8 cellular contexts compared by ENCODE assay signal in the genomic region with DNA sequence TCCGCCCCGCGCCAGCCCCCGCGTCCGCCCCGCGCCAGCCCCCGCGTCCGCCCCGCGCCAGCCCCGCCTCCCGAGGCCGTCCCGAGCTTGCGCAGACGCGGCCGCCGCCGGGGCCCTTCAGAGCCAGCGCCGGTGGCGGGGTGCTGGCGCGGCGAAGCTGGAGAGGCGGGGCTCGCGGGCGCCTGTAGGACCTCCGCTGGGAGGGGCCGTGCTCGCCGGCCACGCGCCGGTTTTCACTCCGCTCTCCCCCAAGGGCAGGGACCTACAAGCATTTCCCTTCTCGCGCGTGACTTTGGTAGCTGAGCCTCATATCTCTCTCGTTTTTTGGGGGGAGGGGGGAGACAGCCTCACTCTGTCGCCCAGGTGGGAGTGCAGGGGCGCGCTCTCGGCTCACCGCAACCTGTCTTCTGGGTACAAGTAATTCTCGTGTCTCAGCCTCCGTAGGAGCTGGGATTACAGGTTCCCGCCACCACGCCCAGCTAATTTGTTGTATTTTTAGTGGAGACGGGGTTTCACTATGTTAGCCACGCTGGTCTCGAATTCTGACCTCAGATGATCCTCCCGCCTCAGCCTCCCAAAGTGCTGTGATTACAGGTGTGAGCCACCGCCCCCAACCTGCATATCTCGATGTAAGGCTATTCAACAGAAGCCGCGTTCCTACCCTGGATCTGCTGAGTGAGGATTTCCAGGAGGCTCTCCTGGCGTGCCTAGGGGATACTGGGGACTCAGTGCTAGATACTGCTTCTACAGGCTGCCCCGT. TPM values are rescaled to one million over a fixed set of nuclear protein-coding genes. Genes with fewer than 3 reads are reported as not detected.
DNase-seq lines count a peak whose midpoint lies in the region; ATAC-seq lines count a peak whose summit lies in the region.

A gene (minus strand): TSS at position 159 of the 760 bp plus-strand sequence. CDS start 6,595 bp downstream, outside the sequence.

- no peaks in the 10 kb centered on the region for H3K27me3 Mint-ChIP-seq in activated CD4-positive, alpha-beta T cell treated with anti-CD3 and anti-CD28 coated beads for 36 hours

- peaks cover 7% of the 10 kb centered on the region for H3K9me3 Mint-ChIP-seq in activated CD4-positive, alpha-beta T cell treated with anti-CD3 and anti-CD28 coated beads for 36 hours (ENCODE audit: low read depth)

- peak within 1 kb of the TSS; percentile 83 for H3K27ac ChIP-seq in cingulate gyrus (ENCODE audit: low read depth, low read length)

- H3K4me3 Mint-ChIP-seq in activated CD4-positive, alpha-beta T cell treated with anti-CD3 and anti-CD28 coated beads for 36 hours: peak within 1 kb of the TSS; percentile 81

- CTCF ChIA-PET in activated CD4-positive, alpha-beta T cell treated with anti-CD3 and anti-CD28 coated beads for 36 hours (lab: Charles Lee): interaction anchor here (0.6 to 1.8 kb wide), 5 partner anchors 9 to 136 kb away, joined by 3 to 6 read pairs (median 3); no protein-coding TSS in a partner anchor

- H3K4me1 Mint-ChIP-seq in activated CD4-positive, alpha-beta T cell treated with anti-CD3 and anti-CD28 coated beads for 36 hours: peaks cover 15% of the 10 kb centered on the region

- DNase-seq in SIG-M5 treated with dmso at 0.1 percent for 504 hours (lab: John Stamatoyannopoulos, UW; ENCODE audit: unreplicated experiment): peak; percentile 10
- no peak for DNase-seq in SIG-M5 (lab: John Stamatoyannopoulos, UW)
- DNase-seq in NCI-H2196 treated with DMSO at 0.1 percent for 48 hours (lab: John Stamatoyannopoulos, UW; ENCODE audit: unreplicated experiment): peak; percentile 46
- DNase-seq in activated CD4-positive, alpha-beta T cell treated with anti-CD3 and anti-CD28 coated beads for 36 hours: peak; percentile 85
- peak; percentile 78 to 87 for DNase-seq in left colon
- DNase-seq in stimulated activated CD4-positive, alpha-beta T cell treated with anti-CD3 and anti-CD28 coated beads, Interleukin-1b, Interleukin-23, amount 100 ng/mL, for 1 hour (ENCODE audit: low read depth in 2 of 2): peak; percentile 41 to 44

- peak within 1 kb of the TSS; percentile 80 for H3K27ac Mint-ChIP-seq in activated CD4-positive, alpha-beta T cell treated with anti-CD3 and anti-CD28 coated beads for 36 hours

- peaks cover 39% of the 10 kb centered on the region for H3K36me3 Mint-ChIP-seq in activated CD4-positive, alpha-beta T cell treated with anti-CD3 and anti-CD28 coated beads for 36 hours (ENCODE audit: low read depth)

- POLR2A ChIA-PET in activated CD4-positive, alpha-beta T cell treated with anti-CD3 and anti-CD28 coated beads for 36 hours (lab: Charles Lee): interaction anchor here (1.0 kb wide), 1 partner anchor 37 kb away, joined by 4 read pairs; no protein-coding TSS in a partner anchor

- peak; percentile 90 for ATAC-seq in HG03039 (IDR thresholded peaks at IDR 0.05; ENCODE audit: unreplicated experiment)
- ATAC-seq in activated CD4-positive, alpha-beta T cell treated with anti-CD3 and anti-CD28 coated beads for 36 hours: peak; percentile 95
- ATAC-seq in left colon: peak; percentile 87

- intact Hi-C loops in activated CD4-positive, alpha-beta T cell treated with anti-CD3 and anti-CD28 coated beads for 36 hours (cut with DNase I, micrococcal nuclease): loop anchor here (1.0 to 5.0 kb wide), 3 partner anchors 38 to 83 kb away; a partner anchor contains a TSS
- intact Hi-C loops in left colon (cut with DNase I, micrococcal nuclease): loop anchor here in 1 of 2 donors (5.0 kb wide), 1 partner anchor 38 kb away; a partner anchor contains a TSS

RNA-seq across cellular contexts. Expression of the gene that starts here (rescaled TPM):
- total RNA-seq in activated CD4-positive, alpha-beta T cell treated with anti-CD3 and anti-CD28 coated beads for 36 hours: 1 to 10 TPM; 7.0 to 8.8 TPM
- total RNA-seq in left colon: 10 to 100 TPM; 17.4 to 18.6 TPM
